17 cellular contexts compared by ENCODE assay signal in genomic region chrX:17247144-17247543, GRCh38.
"Had no signal": no experiment of that assay in that cellular context is flagged by ENCODE, and none has a peak within 500 bp of the region (broad histone marks: within the 10 kb centered on the region; RNA-seq: fewer than 3 reads in every experiment).

No MANE protein-coding gene starts in this region.

- DNase-seq: activated CD4-positive, alpha-beta T cell treated with anti-CD3 and anti-CD28 coated beads, Interleukin-2, amount 50 U/mL, for 4 hours; activated CD8-positive, alpha-beta memory T cell treated with anti-CD3 and anti-CD28 coated beads, Interleukin-2, amount 10 ng/mL, durations not matched to agents 7 days and 5 days; activated effector memory CD4-positive, alpha-beta T cell treated with anti-CD3 and anti-CD28 coated beads, Interleukin-2, amount 50 U/mL, for 16 hours; activated T-cell treated with anti-CD3 and anti-CD28 coated beads, Interleukin-2, amount 50 U/mL, for 24 hours; amniotic stem cell; brain microvascular endothelial cell; esophagus squamous epithelium; foreskin keratinocyte; head of caudate nucleus; left colon; naive B cell; retina; stimulated activated CD4-positive, alpha-beta T cell treated with anti-CD3 and anti-CD28 coated beads, Interleukin-4, amount 100 ng/mL, for 4 hours; stomach had no signal

- H3K27ac ChIP-seq: brain microvascular endothelial cell, esophagus squamous epithelium, foreskin keratinocyte, skin epidermis, stomach, thoracic aorta had no signal

- H3K27me3 ChIP-seq: brain microvascular endothelial cell, esophagus squamous epithelium, foreskin keratinocyte, stomach had no signal

- H3K4me1 ChIP-seq: esophagus squamous epithelium, foreskin keratinocyte, stomach had no signal

- H3K4me3 ChIP-seq: esophagus squamous epithelium, lung, skin epidermis, stomach, thoracic aorta had no signal

- H3K9me3 ChIP-seq: esophagus squamous epithelium, stomach, thoracic aorta had no signal

- H3K36me3 ChIP-seq: brain microvascular endothelial cell, esophagus squamous epithelium, stomach, thoracic aorta had no signal
